Comparison of ENCODE assay signal across 1 cellular context in genomic region chr7:128259131-128260056, GRCh38.
A peak's percentile ranks its signal among the peaks of the same experiment; 100 is the strongest.
TF ChIP-seq lines count a peak whose summit lies in the region.

No MANE protein-coding gene starts in this region.

TF ChIP-seq in HEK293, 187 proteins besides CTCF, POLR2A, EP300 and RAD21 (continued from another document):
- no peak for TF ChIP-seq AEBP2 (tag by site-specific recombination; IDR thresholded peaks at IDR 0.05; ENCODE audit: borderline replicate concordance)
- TF ChIP-seq ZIC2 (tag by site-specific recombination; IDR thresholded peaks at IDR 0.05), result peak; percentile 24; the same call in 1 of the 2 replicates
- TF ChIP-seq, protein P1, sequence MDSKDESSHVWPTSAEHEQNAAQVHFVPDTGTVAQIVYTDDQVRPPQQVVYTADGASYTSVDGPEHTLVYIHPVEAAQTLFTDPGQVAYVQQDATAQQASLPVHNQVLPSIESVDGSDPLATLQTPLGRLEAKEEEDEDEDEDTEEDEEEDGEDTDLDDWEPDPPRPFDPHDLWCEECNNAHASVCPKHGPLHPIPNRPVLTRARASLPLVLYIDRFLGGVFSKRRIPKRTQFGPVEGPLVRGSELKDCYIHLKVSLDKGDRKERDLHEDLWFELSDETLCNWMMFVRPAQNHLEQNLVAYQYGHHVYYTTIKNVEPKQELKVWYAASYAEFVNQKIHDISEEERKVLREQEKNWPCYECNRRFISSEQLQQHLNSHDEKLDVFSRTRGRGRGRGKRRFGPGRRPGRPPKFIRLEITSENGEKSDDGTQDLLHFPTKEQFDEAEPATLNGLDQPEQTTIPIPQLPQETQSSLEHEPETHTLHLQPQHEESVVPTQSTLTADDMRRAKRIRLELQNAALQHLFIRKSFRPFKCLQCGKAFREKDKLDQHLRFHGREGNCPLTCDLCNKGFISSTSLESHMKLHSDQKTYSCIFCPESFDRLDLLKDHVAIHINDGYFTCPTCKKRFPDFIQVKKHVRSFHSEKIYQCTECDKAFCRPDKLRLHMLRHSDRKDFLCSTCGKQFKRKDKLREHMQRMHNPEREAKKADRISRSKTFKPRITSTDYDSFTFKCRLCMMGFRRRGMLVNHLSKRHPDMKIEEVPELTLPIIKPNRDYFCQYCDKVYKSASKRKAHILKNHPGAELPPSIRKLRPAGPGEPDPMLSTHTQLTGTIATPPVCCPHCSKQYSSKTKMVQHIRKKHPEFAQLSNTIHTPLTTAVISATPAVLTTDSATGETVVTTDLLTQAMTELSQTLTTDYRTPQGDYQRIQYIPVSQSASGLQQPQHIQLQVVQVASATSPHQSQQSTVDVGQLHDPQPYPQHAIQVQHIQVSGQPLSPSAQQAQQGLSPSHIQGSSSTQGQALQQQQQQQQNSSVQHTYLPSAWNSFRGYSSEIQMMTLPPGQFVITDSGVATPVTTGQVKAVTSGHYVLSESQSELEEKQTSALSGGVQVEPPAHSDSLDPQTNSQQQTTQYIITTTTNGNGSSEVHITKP (tag by site-specific recombination; IDR thresholded peaks at IDR 0.05), result peak; percentile 57
- TF ChIP-seq ZNF843 (tag by site-specific recombination; IDR thresholded peaks at IDR 0.05), result no peak
- no peak for TF ChIP-seq ZBTB48 (tag by site-specific recombination; IDR thresholded peaks at IDR 0.05)
- TF ChIP-seq ZNF776 (tag by site-specific recombination; IDR thresholded peaks at IDR 0.05; ENCODE audit: borderline replicate concordance), result no peak
- TF ChIP-seq SALL2 (tag by site-specific recombination; IDR thresholded peaks at IDR 0.05; ENCODE audit: borderline replicate concordance), result no peak
